Comparison of ENCODE assay signal across 17 cellular contexts in the genomic region with DNA sequence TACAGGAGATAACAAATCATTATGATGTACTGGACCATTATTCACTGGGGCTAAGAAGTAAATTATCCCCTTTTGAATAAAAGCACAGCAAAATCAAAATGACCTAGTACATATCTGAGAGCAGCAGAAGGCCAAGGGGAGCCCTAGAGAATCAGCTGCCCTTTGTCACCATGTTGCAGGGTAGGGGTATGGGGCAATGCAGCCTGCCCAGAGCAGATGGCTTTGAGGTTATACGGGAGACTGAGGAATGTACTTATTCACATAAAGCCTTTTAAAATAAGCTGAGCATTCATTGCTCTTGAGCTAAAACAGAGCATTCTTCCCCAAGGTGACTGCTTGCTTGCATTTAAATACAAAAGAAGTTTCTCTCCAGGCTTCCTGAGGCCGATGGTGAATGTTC. TPM values are rescaled to one million over a fixed set of nuclear protein-coding genes. Genes with fewer than 3 reads are reported as not detected.
DNase-seq lines count a peak whose midpoint lies in the region; ATAC-seq, FAIRE-seq and TF ChIP-seq lines count a peak whose summit lies in the region.
"Had no signal": no experiment of that assay in that cellular context is flagged by ENCODE, and none has a peak within 500 bp of the region (broad histone marks: within the 10 kb centered on the region; RNA-seq: fewer than 3 reads in every experiment).

No MANE protein-coding gene starts in this region.

- CTCF ChIA-PET in H1 (lab: Charles Lee; ENCODE audit: partially characterized antibody) = interaction anchor here (1.6 to 1.9 kb wide), 2 partner anchors 15 to 58 kb away, joined by 5 to 8 read pairs; no protein-coding TSS in a partner anchor

- H2BK5ac ChIP-seq in H1 (ENCODE audit: low read depth, low read length) = no peak overlapping the region

- H3K27ac ChIP-seq in SU-DHL-6 (ENCODE audit: low read depth, low read length) (peak overlapping the region; percentile 98), H1 (ENCODE audit: low read depth, low read length) (no peak overlapping the region), subcutaneous abdominal adipose tissue (ENCODE audit: low read depth, low read length) (peak overlapping the region; percentile 8), aorta (ENCODE audit: low read depth in 1 of 2, low read length in 2 of 2) (no peak overlapping the region)
- H3K27ac ChIP-seq: colonic mucosa, thoracic aorta had no signal

- TF ChIP-seq CTCF in SU-DHL-6 (IDR thresholded peaks at IDR 0.05; ENCODE audit: insufficient read depth, low read length, poor library complexity, severe bottlenecking) (no peak), H1 (IDR thresholded peaks at IDR 0.05; ENCODE audit: control extremely low read depth in 1 of 3, insufficient read depth in 1 of 3, low read depth in 1 of 3, low read length in 3 of 3) (no peak)

- H3K4me3 Mint-ChIP-seq in activated naive CD4-positive, alpha-beta T cell treated with anti-CD3 and anti-CD28 coated beads, Interleukin-2, amount 50 U/mL, for 24 hours = peak overlapping the region; percentile 97

- no peak overlapping the region for H3K4ac ChIP-seq in H1 (replicated peaks; ENCODE audit: insufficient read length, low read depth, low read length)

- no peaks in the 10 kb centered on the region for H3K27me3 ChIP-seq in SU-DHL-6 (ENCODE audit: low read length)
- H3K27me3 ChIP-seq in H1 (replicated peaks in 1 of 4; ENCODE audit: control insufficient read depth in 3 of 4, extremely low read depth in 1 of 4, insufficient read depth in 3 of 4, low read length in 3 of 4) = 0 out of 7 replicates have a peak, but pooled peaks cover 0 to 3% (median 1%) of the 10 kb centered on the region in 4 experiments
- H3K27me3 ChIP-seq in subcutaneous abdominal adipose tissue (ENCODE audit: control insufficient read depth in 5 of 5, insufficient read depth in 4 of 5, low read length in 5 of 5) = no peaks in the 10 kb centered on the region
- H3K27me3 ChIP-seq in aorta (ENCODE audit: control insufficient read depth in 1 of 2, insufficient read depth in 2 of 2, low read length in 1 of 2) = no peaks in the 10 kb centered on the region
- H3K27me3 ChIP-seq: colonic mucosa had no signal

- H3K4me2 ChIP-seq in SU-DHL-6 (ENCODE audit: low read depth, low read length, poor library complexity, severe bottlenecking) = peak overlapping the region; percentile 99
- peak overlapping the region; percentile 6 to 15; a peak in 2 of 4 replicates for H3K4me2 ChIP-seq in H1 (ENCODE audit: insufficient read depth in 1 of 2, low read depth in 2 of 2, low read length in 2 of 2)

- no peak overlapping the region for H2AK5ac ChIP-seq in H1 (ENCODE audit: low read depth, low read length)

- no peak overlapping the region for H2BK120ac ChIP-seq in H1 (replicated peaks; ENCODE audit: low read depth, low read length)

- peak overlapping the region; percentile 90 for H3K27ac Mint-ChIP-seq in activated naive CD4-positive, alpha-beta T cell treated with anti-CD3 and anti-CD28 coated beads, Interleukin-2, amount 50 U/mL, for 24 hours

- no peaks in the 10 kb centered on the region for H3K27me3 Mint-ChIP-seq in activated naive CD4-positive, alpha-beta T cell treated with anti-CD3 and anti-CD28 coated beads, Interleukin-2, amount 50 U/mL, for 24 hours

- no peak for FAIRE-seq in H1 (lab: Jason Lieb, UNC)
- FAIRE-seq: kidney had no signal

- no peaks in the 10 kb centered on the region for H3K79me1 ChIP-seq in H1 (ENCODE audit: low read depth, low read length)

- no peaks in the 10 kb centered on the region for H4K20me1 ChIP-seq in SU-DHL-6 (ENCODE audit: low read depth, low read length)
- H4K20me1 ChIP-seq in H1 (replicated peaks in 1 of 2; ENCODE audit: control insufficient read depth in 1 of 2, insufficient read depth in 2 of 2, low read length in 2 of 2) = no peaks in the 10 kb centered on the region

- H3K36me3 Mint-ChIP-seq in activated naive CD4-positive, alpha-beta T cell treated with anti-CD3 and anti-CD28 coated beads, Interleukin-2, amount 50 U/mL, for 24 hours = peaks cover 37% of the 10 kb centered on the region

- POLR2A ChIA-PET in H1 (lab: Charles Lee; ENCODE audit: partially characterized antibody) = no interaction called here

- no peak for TF ChIP-seq EP300 in H1 (IDR thresholded peaks at IDR 0.05; ENCODE audit: borderline replicate concordance in 1 of 2, low read depth in 2 of 2, low read length in 2 of 2)

- no peak overlapping the region for H4K8ac ChIP-seq in H1 (ENCODE audit: extremely low read depth, insufficient read depth, low read length)

- no peak overlapping the region for H4K91ac ChIP-seq in H1 (replicated peaks; ENCODE audit: insufficient read length, low read length)

- H2BK15ac ChIP-seq in H1 (ENCODE audit: low read length) = no peak overlapping the region

- no peak overlapping the region for H3K23ac ChIP-seq in H1 (ENCODE audit: insufficient read length)

- no peak for TF ChIP-seq POLR2A in H1 (IDR thresholded peaks at IDR 0.05; ENCODE audit: control extremely low read depth in 1 of 2, low read depth in 2 of 2, low read length in 2 of 2)

- H3K9ac ChIP-seq in SU-DHL-6 (ENCODE audit: low read length) = peak overlapping the region; percentile 86
- H3K9ac ChIP-seq in H1 (replicated peaks in 1 of 4; ENCODE audit: extremely low read depth in 1 of 4, low read depth in 3 of 4, low read length in 3 of 4) = no peak overlapping the region
- no peak overlapping the region for H3K9ac ChIP-seq in subcutaneous abdominal adipose tissue (ENCODE audit: low read length in 5 of 5)

- H3K4me3 ChIP-seq in SU-DHL-6 (ENCODE audit: insufficient read depth, low read length, poor library complexity, severe bottlenecking) = peak overlapping the region; percentile 82
- H3K4me3 ChIP-seq in H1 (ENCODE audit: extremely low read depth in 1 of 4, insufficient read depth in 2 of 4, low read depth in 3 of 4, low read length in 4 of 4) = no peak overlapping the region
- H3K4me3 ChIP-seq in subcutaneous abdominal adipose tissue (ENCODE audit: low read depth in 1 of 5, low read length in 5 of 5) = no peak overlapping the region
- H3K4me3 ChIP-seq in aorta (ENCODE audit: low read length in 2 of 2) = no peak overlapping the region
- H3K4me3 ChIP-seq: colonic mucosa, thoracic aorta had no signal

- H2BK20ac ChIP-seq in H1 (ENCODE audit: low read length) = no peak overlapping the region

- H3K56ac ChIP-seq in H1 (replicated peaks; ENCODE audit: insufficient read length, low read depth, low read length) = no peak overlapping the region

- H3K36me3 ChIP-seq in SU-DHL-6 (ENCODE audit: low read length) (no peaks in the 10 kb centered on the region), H1 (ENCODE audit: control insufficient read depth in 2 of 4, insufficient read depth in 4 of 4, low read length in 3 of 4) (no peaks in the 10 kb centered on the region), subcutaneous abdominal adipose tissue (ENCODE audit: control insufficient read depth in 5 of 5, insufficient read depth in 5 of 5, low read length in 5 of 5) (no peaks in the 10 kb centered on the region), aorta (ENCODE audit: control insufficient read depth in 1 of 2, insufficient read depth in 2 of 2, low read length in 1 of 2) (no peaks in the 10 kb centered on the region)
- H3K36me3 ChIP-seq: colonic mucosa, thoracic aorta had no signal

- no peak overlapping the region for H3K18ac ChIP-seq in H1 (ENCODE audit: extremely low read depth, low read length)

- H3K14ac ChIP-seq in H1 (ENCODE audit: insufficient read length) = no peak overlapping the region

- H3F3A ChIP-seq in SU-DHL-6 (ENCODE audit: insufficient read depth) = peaks cover 69% of the 10 kb centered on the region

- H3K4me1 Mint-ChIP-seq in activated naive CD4-positive, alpha-beta T cell treated with anti-CD3 and anti-CD28 coated beads, Interleukin-2, amount 50 U/mL, for 24 hours = peaks cover 79% of the 10 kb centered on the region

- H3K4me1 ChIP-seq in H1 (replicated peaks in 1 of 4; ENCODE audit: control insufficient read depth in 3 of 4, insufficient read depth in 4 of 4, low read length in 3 of 4) = peaks cover 0 to 21% (median 19%) of the 10 kb centered on the region in 4 experiments; a peak in 6 of 7 replicates
- H3K4me1 ChIP-seq in subcutaneous abdominal adipose tissue (ENCODE audit: control insufficient read depth in 5 of 5, insufficient read depth in 5 of 5, low read length in 5 of 5) = peaks cover 0 to 47% (median 44%) of the 10 kb centered on the region in 5 donors
- H3K4me1 ChIP-seq in aorta (ENCODE audit: control insufficient read depth in 1 of 2, insufficient read depth in 2 of 2, low read length in 2 of 2) = peaks cover 0 to 5% of the 10 kb centered on the region in 2 donors

- H2BK12ac ChIP-seq in H1 (ENCODE audit: low read depth, low read length) = no peak overlapping the region

- peaks cover 10% of the 10 kb centered on the region for H3K23me2 ChIP-seq in H1 (ENCODE audit: low read depth, low read length)

- ATAC-seq in aorta (ENCODE audit: low FRiP score) (no peak), HG03095 (IDR thresholded peaks at IDR 0.05; ENCODE audit: unreplicated experiment) (no peak)
- ATAC-seq: Right ventricle myocardium inferior had no signal

- H2AFZ ChIP-seq in SU-DHL-6 (ENCODE audit: low read depth, low read length, severe bottlenecking) = no peak overlapping the region
- no peak overlapping the region for H2AFZ ChIP-seq in H1 (ENCODE audit: low read length)

- H3K9me2 ChIP-seq in SU-DHL-6 (replicated peaks; ENCODE audit: insufficient read depth, low read length) = no peaks in the 10 kb centered on the region

- peaks cover 87% of the 10 kb centered on the region for H3K79me2 ChIP-seq in SU-DHL-6 (ENCODE audit: insufficient read depth, low read length)
- H3K79me2 ChIP-seq in H1 (ENCODE audit: control insufficient read depth in 1 of 2, insufficient read depth in 2 of 2, low read length in 2 of 2) = peaks cover 0 to 5% of the 10 kb centered on the region in 2 experiments; a peak in 1 of 4 replicates

- WGBS in H1 (ENCODE audit: extremely low coverage in 1 of 2, insufficient coverage in 1 of 2, insufficient read length in 1 of 2, insufficient replicate concordance in 2 of 2, low coverage in 1 of 2, low lambda C conversion rate in 2 of 2, missing lambda C conversion rate in 1 of 2), 2 experiments = 36% methylated on average over 2 of the region's 2 CpGs; no CpG with 5 or more reads in 1 of the 2 experiments
- 90 to 92% methylated on average over 2 of the region's 2 CpGs for WGBS in aorta, 2 donors

- DNase-seq in activated naive CD4-positive, alpha-beta T cell (lab: John Stamatoyannopoulos, UW) = no peak
- no peak for DNase-seq in H1 (ENCODE audit: low read depth in 1 of 2, low spot score in 2 of 2)
- DNase-seq in foreskin melanocyte = no peak
- DNase-seq in aorta = no peak
- DNase-seq: anterior cingulate cortex; colonic mucosa; glutamatergic neuron; kidney; NCI-H2029 treated with DMSO at 0.1 percent for 48 hours; posterior cingulate gyrus; stimulated activated CD4-positive, alpha-beta T cell treated with anti-CD3 and anti-CD28 coated beads, Interleukin-12 subunit alpha, Interleukin-12 subunit beta, amount 100 ng/mL, for 4 hours had no signal

- H3K9me3 ChIP-seq in SU-DHL-6 (ENCODE audit: insufficient read depth, low read length) = no peaks in the 10 kb centered on the region
- no peaks in the 10 kb centered on the region for H3K9me3 ChIP-seq in H1 (ENCODE audit: insufficient read depth in 2 of 2, low read depth in 1 of 2, low read length in 1 of 2)
- no peaks in the 10 kb centered on the region for H3K9me3 ChIP-seq in subcutaneous abdominal adipose tissue (ENCODE audit: control insufficient read depth in 5 of 5, low read length in 5 of 5)
- no peaks in the 10 kb centered on the region for H3K9me3 ChIP-seq in aorta (ENCODE audit: control insufficient read depth, low read length)
- H3K9me3 ChIP-seq: colonic mucosa, thoracic aorta had no signal

- no peak overlapping the region for H4K5ac ChIP-seq in H1 (ENCODE audit: insufficient read length, low read depth, low read length)

- no peak for TF ChIP-seq RAD21 in H1 (IDR thresholded peaks at IDR 0.05 in 1 of 2, conservative IDR thresholded peaks at IDR 0.05 in 1 of 2; ENCODE audit: low read depth in 2 of 2, low read length in 2 of 2)

- H3K9me3 Mint-ChIP-seq in activated naive CD4-positive, alpha-beta T cell treated with anti-CD3 and anti-CD28 coated beads, Interleukin-2, amount 50 U/mL, for 24 hours = no peaks in the 10 kb centered on the region

- intact Hi-C loops in aorta (cut with DNase I) = no loop called here

RNA-seq across cellular contexts. Expression of gene TNFAIP8, which starts 2.6 kb away (rescaled TPM):
- 17.8 and 19.3 TPM in 2 replicates for total RNA-seq in H1 (2021; fragmentation: NEBNext Ultra II Directional; extraction: Animal tissue kit (Norgen Biotek cat#: 25700))
- polyA plus RNA-seq in H1 (2011; rRNA removed) (9.4 and 12.4 TPM in 2 replicates), aorta (10 to 100 TPM; 13.7 to 32.2 TPM)
- polyA plus RNA-seq in H1 (2011; cell fraction: cytosol; rRNA removed) = 15.9 TPM
- polyA plus RNA-seq in H1 (2011; cell fraction: nucleus; rRNA removed) = 10.8 TPM
- 15.0 to 23.2 TPM (median 17.1 TPM) in 4 replicates for polyA plus RNA-seq in H1 (2012, experiment 1 of 2)
- 2.8 TPM for polyA plus RNA-seq in H1 (2012, experiment 2 of 2)
- 12.1 TPM for polyA plus RNA-seq in H1 (2013, experiment 1 of 2)
- polyA plus RNA-seq in H1 (2013, experiment 2 of 2) = 12.9 TPM
- 11.5 and 12.8 TPM in 2 replicates for polyA minus RNA-seq in H1 (2011; rRNA and poly(A)+ RNA removed)
- polyA minus RNA-seq in H1 (2011; cell fraction: cytosol; rRNA and poly(A)+ RNA removed) = 19.8 TPM
- 19.0 TPM for polyA minus RNA-seq in H1 (2011; cell fraction: nucleus; rRNA and poly(A)+ RNA removed)
- 10 to 100 TPM; 17.8 to 26.9 TPM for total RNA-seq in aorta

Comparison
In these comparisons a context has a peak if more than half of its experiments do, and no peak if none do; other contexts are left out.
1. H3K27ac ChIP-seq: peak in SU-DHL-6 (single experiment) and subcutaneous abdominal adipose tissue (single experiment); none in H1 (single experiment) and aorta (0 of 2).